1 cellular context compared by ENCODE assay signal in genomic region chrX:144722307-144722706, GRCh38.
TF ChIP-seq lines count a peak whose summit lies in the region.

No MANE protein-coding gene starts in this region.

TF ChIP-seq in GM23338, 12 proteins besides CTCF, POLR2A, EP300 and RAD21 (continued from another document):
- TF ChIP-seq REST (IDR thresholded peaks at IDR 0.05; ENCODE audit: unreplicated experiment): no peak
